8 cellular contexts compared by ENCODE assay signal in genomic region chr12:7645395-7646177, GRCh38. TPM values are rescaled to one million over a fixed set of nuclear protein-coding genes. Genes with fewer than 3 reads are reported as not detected.
DNase-seq lines count a peak whose midpoint lies in the region; ATAC-seq, FAIRE-seq and TF ChIP-seq lines count a peak whose summit lies in the region.

No MANE protein-coding gene starts in this region.

- TF ChIP-seq EP300 in K562 (IDR thresholded peaks at IDR 0.05; ENCODE audit: low read length) (no peak), upper lobe of left lung (IDR thresholded peaks at IDR 0.05) (no peak)

- H3K36me3 ChIP-seq in DOHH2 (ENCODE audit: control insufficient read depth, low read length), result no peaks in the 10 kb centered on the region; the same call in 1 of the 2 replicates
- no peaks in the 10 kb centered on the region for H3K36me3 ChIP-seq in K562 (ENCODE audit: control insufficient read depth, insufficient read depth, low read length)
- H3K36me3 ChIP-seq in upper lobe of left lung, result no peaks in the 10 kb centered on the region

- no peaks in the 10 kb centered on the region for H3K9me1 ChIP-seq in K562 (ENCODE audit: control insufficient read depth, insufficient read depth, low read length)

- TF ChIP-seq POLR2A in NB4 (IDR thresholded peaks at IDR 0.05; ENCODE audit: extremely low read depth, insufficient read length) (no peak), K562 (conservative IDR thresholded peaks at IDR 0.05) (no peak), upper lobe of left lung (IDR thresholded peaks at IDR 0.05) (no peak), GM18505 (IDR thresholded peaks at IDR 0.05; ENCODE audit: borderline replicate concordance, extremely low read depth, insufficient read depth, insufficient read length) (no peak)

- H3K4me2 ChIP-seq in DOHH2 (ENCODE audit: low read length) (peak overlapping the region; percentile 40), K562 (ENCODE audit: insufficient read depth, low read length) (no peak overlapping the region)

- BruUV-seq in K562 (replicated peaks; lab: Mats Ljungman, UMichigan), result no TSS peak

- peak; percentile 54 for FAIRE-seq in K562 (lab: Jason Lieb, UNC)

- no peak; a peak in 1 of 4 replicates for TF ChIP-seq RAD21 in K562 (CRISPR knock-in tag; conservative IDR thresholded peaks at IDR 0.05 in 1 of 2, IDR thresholded peaks at IDR 0.05 in 1 of 2)

- no peak overlapping the region for H3K4me3 ChIP-seq in AG04449 (ENCODE audit: low read depth, low read length)
- peak overlapping the region; percentile 18; the same call in 1 of the 2 replicates for H3K4me3 ChIP-seq in DOHH2 (ENCODE audit: low read length)
- H3K4me3 ChIP-seq in NB4 (ENCODE audit: low read depth, low read length), result no peak overlapping the region
- no peak overlapping the region for H3K4me3 ChIP-seq in K562
- no peak overlapping the region for H3K4me3 ChIP-seq in upper lobe of left lung

- POLR2A ChIA-PET in AG04449 (lab: Yijun Ruan, JAX) (no interaction called here), K562 (lab: Yijun Ruan, JAX) (no interaction called here)

- DNase-seq in AG04449 (ENCODE audit: low read depth, low spot score), result no peak
- DNase-seq in NB4 (ENCODE audit: low read depth), result peak; percentile 39
- DNase-seq in K562 (ENCODE audit: extremely low read depth in 1 of 4, low spot score in 3 of 4), result peak; percentile 25 to 35 (median 28)
- peak; percentile 25 for DNase-seq in kidney tubule cell (ENCODE audit: low spot score)
- DNase-seq in upper lobe of left lung, result no peak

- no peaks in the 10 kb centered on the region for H3K9me3 ChIP-seq in DOHH2 (ENCODE audit: control insufficient read depth, insufficient read depth, low read length)
- H3K9me3 ChIP-seq in K562 (replicated peaks; ENCODE audit: control insufficient read depth, insufficient read depth, low read depth, low read length), result no peaks in the 10 kb centered on the region
- no peaks in the 10 kb centered on the region for H3K9me3 ChIP-seq in upper lobe of left lung

- H4K20me1 ChIP-seq in DOHH2 (ENCODE audit: control insufficient read depth, insufficient read depth, low read depth, low read length) (no peaks in the 10 kb centered on the region), K562 (replicated peaks; ENCODE audit: control insufficient read depth, insufficient read depth, low read length) (no peaks in the 10 kb centered on the region)

- H3F3A ChIP-seq in DOHH2 (ENCODE audit: control insufficient read depth, insufficient read depth), result no peaks in the 10 kb centered on the region

- H3K79me2 ChIP-seq in DOHH2 (ENCODE audit: control insufficient read depth, low read length), result no peaks in the 10 kb centered on the region
- H3K79me2 ChIP-seq in K562 (ENCODE audit: control insufficient read depth, insufficient read depth, low read length), result no peaks in the 10 kb centered on the region

- H3K27me3 ChIP-seq in DOHH2 (ENCODE audit: control insufficient read depth, low read length), result no peaks in the 10 kb centered on the region
- H3K27me3 ChIP-seq in K562 (ENCODE audit: control insufficient read depth in 2 of 2, insufficient read depth in 2 of 2, low read length in 2 of 2), result no peaks in the 10 kb centered on the region; a peak in 1 of 5 replicates
- H3K27me3 ChIP-seq in upper lobe of left lung, result no peaks in the 10 kb centered on the region

- intact Hi-C loops in K562 (cut with micrococcal nuclease), result loop anchor here (10.0 kb wide), 1 partner anchor 159 kb away; no protein-coding TSS in a partner anchor

- H3K4me1 ChIP-seq in DOHH2 (ENCODE audit: control insufficient read depth, low read length) (peaks cover 10% of the 10 kb centered on the region), K562 (replicated peaks in 1 of 2; ENCODE audit: control insufficient read depth in 2 of 2, insufficient read depth in 2 of 2, low read length in 2 of 2) (no peaks in the 10 kb centered on the region; a peak in 1 of 5 replicates), upper lobe of left lung (peaks cover 0 to 4% (median 0%) of the 10 kb centered on the region in 4 donors)

- no peaks in the 10 kb centered on the region for H3K9me2 ChIP-seq in DOHH2 (replicated peaks; ENCODE audit: control insufficient read depth, low read length)

- no peak overlapping the region for H2AFZ ChIP-seq in K562 (ENCODE audit: low read depth, low read length)

- H3K27ac ChIP-seq in DOHH2 (ENCODE audit: low read depth, low read length) (no peak overlapping the region), K562 (ENCODE audit: extremely low read depth, low read depth, low read length) (no peak overlapping the region), upper lobe of left lung (no peak overlapping the region)

- WGBS in K562 (ENCODE audit: insufficient coverage, low coverage, missing lambda C conversion rate), result 0% methylated on average over 8 of the region's 8 CpGs
- 21 to 29% methylated on average over 8 of the region's 8 CpGs for WGBS in upper lobe of left lung, 2 donors

- CTCF ChIA-PET in AG04449 (lab: Yijun Ruan, JAX), result interaction anchor here (1.0 to 4.0 kb wide), 4 partner anchors 154 to 425 kb away, joined by 3 to 26 read pairs (median 4); no protein-coding TSS in a partner anchor
- CTCF ChIA-PET in K562 (lab: Yijun Ruan, JAX; ENCODE audit: low intra/inter-chr PET ratio), result interaction anchor here (0.8 kb wide), 1 partner anchor 11 kb away, joined by 4 read pairs; no protein-coding TSS in a partner anchor

- in situ Hi-C loops in K562 (cut with MboI), result no loop called here

- H3K9ac ChIP-seq in K562 (ENCODE audit: insufficient read depth in 1 of 2, low read depth in 2 of 2, low read length in 2 of 2), result no peak overlapping the region

- ATAC-seq in K562 (no peak), upper lobe of left lung (ENCODE audit: low FRiP score in 2 of 2) (peak in 1 of 2 donors; percentile 66), GM18505 (IDR thresholded peaks at IDR 0.05; ENCODE audit: unreplicated experiment) (no peak), GM21737 (IDR thresholded peaks at IDR 0.05; ENCODE audit: unreplicated experiment) (no peak)

- TF ChIP-seq CTCF in AG04449 (IDR thresholded peaks at IDR 0.05; ENCODE audit: insufficient read depth, low read length, missing control alignments), result peak; percentile 61
- peak; percentile 83 for TF ChIP-seq CTCF in DOHH2 (IDR thresholded peaks at IDR 0.05; ENCODE audit: low read depth, low read length, poor library complexity, severe bottlenecking)
- peak; percentile 84 for TF ChIP-seq CTCF in NB4 (IDR thresholded peaks at IDR 0.05; ENCODE audit: low read depth, low read length)
- peak; percentile 25 to 69 (median 50); a peak in 4 of 6 replicates for TF ChIP-seq CTCF in K562 (IDR thresholded peaks at IDR 0.05 in 2 of 3, conservative IDR thresholded peaks at IDR 0.05 in 1 of 3; ENCODE audit: insufficient read depth in 2 of 3, low read depth in 1 of 3, low read length in 3 of 3)
- peak; percentile 50 to 83 (median 70) for TF ChIP-seq CTCF in upper lobe of left lung (IDR thresholded peaks at IDR 0.05)

TF ChIP-seq in K562, 482 proteins besides CTCF, POLR2A, EP300 and RAD21 (continues in another document):
- TF ChIP-seq RAD51 (IDR thresholded peaks at IDR 0.05; ENCODE audit: borderline replicate concordance, low read depth), result peak; percentile 33; the same call in 1 of the 2 replicates
- peak; percentile 68; the same call in 1 of the 2 replicates for TF ChIP-seq USF2 (CRISPR knock-in tag; IDR thresholded peaks at IDR 0.05)
- TF ChIP-seq ZNF124 (CRISPR knock-in tag; IDR thresholded peaks at IDR 0.05), result no peak

RNA-seq across cellular contexts. Expression of gene APOBEC1, which starts 20.1 kb away (rescaled TPM):
- total RNA-seq in K562 (2011; cell fraction: chromatin; rRNA removed; ENCODE audit: low replicate concordance), result not detected in 2 replicates
- not detected in 2 replicates for total RNA-seq in K562 (2011; cell fraction: nucleolus; rRNA removed)
- not detected in 2 replicates for total RNA-seq in K562 (2011; cell fraction: nucleoplasm; rRNA removed)
- total RNA-seq in K562 (2014; rRNA removed) (not detected in 2 replicates), K562 (2014; rRNA removed; fragmentation: Illumina TruSeq; extraction: Trizol) (not detected in 2 replicates), K562 (2015; rRNA removed; fragmentation: Illumina TruSeq; extraction: Trizol) (not detected in 2 replicates), K562 (2021) (not detected in 2 replicates), upper lobe of left lung (not detected)
- polyA plus RNA-seq in K562 (2011; rRNA removed) (not detected in 2 replicates), K562 (2014; fragmentation: Illumina TruSeq; extraction: Trizol) (not detected in 2 replicates), K562 (2014; fragmentation: Nextera tagmentation; extraction: Ambion mirVana) (not detected), K562 (2014; rRNA removed) (not detected in 2 replicates)
- polyA plus RNA-seq in K562 (2011; cell fraction: cytosol; rRNA removed), result not detected in 2 replicates
- polyA plus RNA-seq in K562 (2011; cell fraction: nucleus; rRNA removed), result not detected in 2 replicates
- polyA plus RNA-seq in K562 (2012), result not detected in 2 replicates
- polyA minus RNA-seq in K562 (2011; rRNA and poly(A)+ RNA removed), result not detected in 2 replicates
- not detected in 2 replicates for polyA minus RNA-seq in K562 (2011; cell fraction: cytosol; rRNA and poly(A)+ RNA removed)
- polyA minus RNA-seq in K562 (2011; cell fraction: nucleus; rRNA and poly(A)+ RNA removed), result not detected in 2 replicates

RNA-seq across cellular contexts. Expression of gene GDF3, which starts 50.0 kb away (rescaled TPM):
- not detected in 2 replicates for total RNA-seq in K562 (2011; cell fraction: chromatin; rRNA removed; ENCODE audit: low replicate concordance)
- not detected in 2 replicates for total RNA-seq in K562 (2011; cell fraction: nucleolus; rRNA removed)
- not detected in 2 replicates for total RNA-seq in K562 (2011; cell fraction: nucleoplasm; rRNA removed)
- not detected in 2 replicates for total RNA-seq in K562 (2014; rRNA removed)
- total RNA-seq in K562 (2014; rRNA removed; fragmentation: Illumina TruSeq; extraction: Trizol), result not detected in 2 replicates
- not detected in 2 replicates for total RNA-seq in K562 (2015; rRNA removed; fragmentation: Illumina TruSeq; extraction: Trizol)
- total RNA-seq in K562 (2021), result not detected in 2 replicates
- polyA plus RNA-seq in K562 (2011; rRNA removed), result 0.05 TPM in 1 of 2 replicates, not detected in the other
- not detected in 2 replicates for polyA plus RNA-seq in K562 (2011; cell fraction: cytosol; rRNA removed)
- not detected in 2 replicates for polyA plus RNA-seq in K562 (2011; cell fraction: nucleus; rRNA removed)
- not detected in 2 replicates for polyA plus RNA-seq in K562 (2012)
- polyA plus RNA-seq in K562 (2014; fragmentation: Illumina TruSeq; extraction: Trizol), result not detected in 2 replicates
- polyA plus RNA-seq in K562 (2014; fragmentation: Nextera tagmentation; extraction: Ambion mirVana), result not detected
- not detected in 2 replicates for polyA plus RNA-seq in K562 (2014; rRNA removed)
- polyA minus RNA-seq in K562 (2011; rRNA and poly(A)+ RNA removed), result not detected in 2 replicates
- polyA minus RNA-seq in K562 (2011; cell fraction: cytosol; rRNA and poly(A)+ RNA removed), result not detected in 2 replicates
- not detected in 2 replicates for polyA minus RNA-seq in K562 (2011; cell fraction: nucleus; rRNA and poly(A)+ RNA removed)
- under 1 TPM in 1 of 6 donors, not detected in 5; 0.20 TPM for total RNA-seq in upper lobe of left lung

Comparison
In these comparisons a context has a peak if more than half of its experiments do, and no peak if none do; other contexts are left out.
1. DNase-seq: peak in NB4 (single experiment), K562 (4 of 4) and kidney tubule cell (single experiment); none in AG04449 (single experiment) and upper lobe of left lung (0 of 2).
2. Peak in every context shown above with its lines, with median percentiles within 50 percentile points of each other: CTCF ChIP-seq.